Comparison of ENCODE assay signal across 17 cellular contexts in the genomic region with DNA sequence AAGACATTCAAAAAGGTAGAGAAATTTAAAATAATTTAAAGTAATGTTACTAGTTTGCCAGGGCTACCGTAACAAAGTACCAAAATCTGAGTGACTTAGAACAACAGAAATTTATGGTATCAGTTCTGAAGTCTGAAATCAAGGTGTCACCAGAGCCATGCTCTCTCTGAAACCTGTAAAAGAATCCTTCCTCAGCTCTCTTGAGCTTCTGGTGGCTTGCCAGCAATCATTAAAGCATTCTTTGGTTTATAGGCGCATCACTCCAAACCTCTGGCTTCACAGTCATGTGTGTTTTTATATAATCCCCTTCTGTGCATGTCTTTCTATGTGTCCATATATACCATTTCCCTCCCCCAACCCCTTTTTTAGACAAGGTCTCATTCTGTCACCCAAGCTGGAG.
DNase-seq lines count a peak whose midpoint lies in the region; ATAC-seq and TF ChIP-seq lines count a peak whose summit lies in the region.
"Had no signal": no experiment of that assay in that cellular context is flagged by ENCODE, and none has a peak within 500 bp of the region (broad histone marks: within the 10 kb centered on the region; RNA-seq: fewer than 3 reads in every experiment).

No MANE protein-coding gene starts in this region.

- no peaks in the 10 kb centered on the region for H3K36me3 Mint-ChIP-seq in CD4-positive, alpha-beta T cell (ENCODE audit: low read depth)
- H3K36me3 Mint-ChIP-seq: CD8-positive, alpha-beta memory T cell had no signal

- intact Hi-C loops in CD4-positive, alpha-beta T cell (cut with DNase I, micrococcal nuclease): no loop called here

- no peaks in the 10 kb centered on the region for H3K36me3 ChIP-seq in RWPE2 (ENCODE audit: low read depth)
- H3K36me3 ChIP-seq: BLaER1 treated with 17β-estradiol and CSF1 and Interleukin-3, amounts not matched to agents 10 nM and 100 nM had no signal

- ATAC-seq in RWPE2 (ENCODE audit: low read depth): 0 out of 3 replicates have a peak, but pooled peaks have one; percentile 12
- no peak for ATAC-seq in HG02759 (IDR thresholded peaks at IDR 0.05; ENCODE audit: unreplicated experiment)
- ATAC-seq in CD4-positive, alpha-beta T cell (ENCODE audit: poor library complexity): no peak
- ATAC-seq: GM23338, K562 had no signal

- H3K4me1 ChIP-seq in RWPE2 (ENCODE audit: insufficient read depth, poor library complexity, severe bottlenecking): no peaks in the 10 kb centered on the region
- H3K4me1 ChIP-seq: BLaER1 treated with 17β-estradiol and CSF1 and Interleukin-3, amounts not matched to agents 10 nM and 100 nM had no signal

- no peaks in the 10 kb centered on the region for H3K9me3 Mint-ChIP-seq in CD4-positive, alpha-beta T cell
- H3K9me3 Mint-ChIP-seq: GM23338 had no signal

- in situ Hi-C loops in astrocyte of the spinal cord (cut with HindIII; ENCODE audit: low sequenced_read_pairs): no loop called here

- H3K4me3 Mint-ChIP-seq in CD4-positive, alpha-beta T cell: no peak overlapping the region
- H3K4me3 Mint-ChIP-seq: B cell; CD8-positive, alpha-beta memory T cell; GM23338 had no signal

- no peaks in the 10 kb centered on the region for H3K9me3 ChIP-seq in RWPE2 (ENCODE audit: severe bottlenecking)
- no peaks in the 10 kb centered on the region for H3K9me3 ChIP-seq in CD4-positive, alpha-beta T cell (ENCODE audit: control insufficient read depth, low read length)
- H3K9me3 ChIP-seq: BLaER1 treated with 17β-estradiol and CSF1 and Interleukin-3, amounts not matched to agents 10 nM and 100 nM had no signal

- no peak overlapping the region for H3K4me3 ChIP-seq in RWPE2 (ENCODE audit: severe bottlenecking)
- H3K4me3 ChIP-seq in astrocyte of the spinal cord (ENCODE audit: low read depth, low read length): no peak overlapping the region
- H3K4me3 ChIP-seq: BLaER1 treated with 17β-estradiol and CSF1 and Interleukin-3, amounts not matched to agents 10 nM and 100 nM; GM23338; K562 had no signal

- no peaks in the 10 kb centered on the region for H3K27me3 ChIP-seq in RWPE2 (ENCODE audit: insufficient read depth, poor library complexity, severe bottlenecking)
- no peaks in the 10 kb centered on the region for H3K27me3 ChIP-seq in CD4-positive, alpha-beta T cell (ENCODE audit: control insufficient read depth, insufficient read depth, low read length)
- H3K27me3 ChIP-seq: BLaER1 treated with 17β-estradiol and CSF1 and Interleukin-3, amounts not matched to agents 10 nM and 100 nM had no signal

- TF ChIP-seq CTCF in RWPE2 (IDR thresholded peaks at IDR 0.05; ENCODE audit: poor library complexity, severe bottlenecking) (no peak), astrocyte of the spinal cord (IDR thresholded peaks at IDR 0.05; ENCODE audit: low read depth, low read length) (no peak)
- TF ChIP-seq CTCF in CD4-positive, alpha-beta T cell (IDR thresholded peaks at IDR 0.05): no peak

- DNase-seq in NCI-H69 (lab: John Stamatoyannopoulos, UW) (peak; percentile 11), RWPE2 (ENCODE audit: low spot score) (no peak), astrocyte of the spinal cord (ENCODE audit: low read depth, low spot score) (peak; percentile 9), stromal cell of bone marrow (ENCODE audit: low read depth) (peak; percentile 0), DMS79 (lab: John Stamatoyannopoulos, UW) (no peak)
- DNase-seq in CD4-positive, alpha-beta T cell: no peak
- DNase-seq: CD8-positive, alpha-beta memory T cell; COR-L47; DMS 273 treated with DMSO at 0.1 percent for 48 hours; DMS53; GDM1; HCEC 1CT had no signal

- POLR2A ChIA-PET in CD4-positive, alpha-beta T cell (lab: Charles Lee): no interaction called here

- H3K27me3 Mint-ChIP-seq in CD4-positive, alpha-beta T cell: no peaks in the 10 kb centered on the region
- H3K27me3 Mint-ChIP-seq: B cell had no signal

- no peaks in the 10 kb centered on the region for H3K4me1 Mint-ChIP-seq in CD4-positive, alpha-beta T cell (ENCODE audit: low read depth)
- H3K4me1 Mint-ChIP-seq: B cell; CD8-positive, alpha-beta memory T cell had no signal

- CTCF ChIA-PET in CD4-positive, alpha-beta T cell (lab: Charles Lee): no interaction called here

- no peak overlapping the region for H3K27ac Mint-ChIP-seq in CD4-positive, alpha-beta T cell
- H3K27ac Mint-ChIP-seq: B cell; CD8-positive, alpha-beta memory T cell; GM23338 had no signal

- H3K27ac ChIP-seq in RWPE2 (ENCODE audit: poor library complexity, severe bottlenecking): no peak overlapping the region
- H3K27ac ChIP-seq in CD4-positive, alpha-beta T cell (ENCODE audit: low read depth, low read length): no peak overlapping the region
- H3K27ac ChIP-seq: BLaER1 treated with 17β-estradiol and CSF1 and Interleukin-3, amounts not matched to agents 10 nM and 100 nM had no signal

Comparison
In these comparisons a context has a peak if more than half of its experiments do, and no peak if none do; other contexts are left out.
1. DNase-seq: peak in NCI-H69 (single experiment), astrocyte of the spinal cord (single experiment) and stromal cell of bone marrow (single experiment); none in RWPE2 (single experiment), DMS79 (single experiment) and CD4-positive, alpha-beta T cell (0 of 10).